ENCODE assay signal across 8 cellular contexts in the genomic region with DNA sequence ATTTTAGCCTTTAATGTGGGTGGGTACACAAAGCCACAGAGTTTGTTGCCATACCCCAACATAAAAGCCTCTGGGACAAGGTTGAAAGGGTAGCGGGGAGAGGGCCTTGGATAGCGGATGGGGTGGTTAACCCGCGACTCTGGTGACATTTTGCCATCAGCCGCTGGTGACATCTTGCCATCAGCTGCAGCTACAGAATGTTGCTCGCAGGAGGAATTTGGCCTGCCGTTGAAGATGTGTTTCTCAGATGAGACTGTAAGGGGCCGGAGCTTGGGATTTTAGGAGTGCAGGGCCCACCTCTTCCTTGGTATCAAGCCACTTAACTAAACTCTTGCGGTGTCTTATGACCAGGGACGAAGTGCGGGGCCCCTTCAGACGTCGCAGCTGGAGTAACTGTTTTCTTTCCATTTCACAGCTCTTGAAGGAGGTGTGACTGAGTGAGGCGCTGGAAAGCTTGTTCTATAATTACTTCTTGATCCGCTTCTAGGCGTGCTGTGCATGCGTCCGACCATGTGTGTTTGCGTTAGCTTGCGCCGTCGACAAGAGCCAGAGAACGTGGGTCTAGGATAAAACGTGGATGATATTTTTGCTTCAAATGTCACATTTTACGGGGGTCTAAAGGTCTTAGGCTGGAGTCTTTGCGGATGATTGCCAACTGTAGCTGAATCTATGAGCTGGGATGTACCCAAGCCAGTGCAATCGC. TPM values are rescaled to one million over a fixed set of nuclear protein-coding genes. Genes with fewer than 3 reads are reported as not detected.
A peak's percentile ranks its signal among the peaks of the same experiment; 100 is the strongest.
DNase-seq lines count a peak whose midpoint lies in the region; ATAC-seq and TF ChIP-seq lines count a peak whose summit lies in the region.

No MANE protein-coding gene starts in this region.

- ATAC-seq in natural killer cell (no peak), GM21576 (IDR thresholded peaks at IDR 0.05; ENCODE audit: unreplicated experiment) (no peak), left lobe of liver (no peak), HG02610 (IDR thresholded peaks at IDR 0.05; ENCODE audit: unreplicated experiment) (no peak)

- peak overlapping the region in 1 of 2 donors; percentile 58 for H3K9ac ChIP-seq in duodenal mucosa (ENCODE audit: low read depth in 1 of 2, low read length in 2 of 2)

- no peaks in the 10 kb centered on the region for H3K36me3 Mint-ChIP-seq in natural killer cell

- H3K36me3 ChIP-seq in BE2C (peaks cover 18% of the 10 kb centered on the region), duodenal mucosa (ENCODE audit: control insufficient read depth in 1 of 2, insufficient read depth in 2 of 2, low read length in 2 of 2) (no peaks in the 10 kb centered on the region)

- H3K27me3 Mint-ChIP-seq in natural killer cell (ENCODE audit: low read depth in 2 of 2) = peaks cover 44 to 69% of the 10 kb centered on the region in 2 donors

- DNase-seq in BE2C = no peak
- DNase-seq in Jurkat, Clone E6-1 (ENCODE audit: low read depth, low spot score) = peak; percentile 26
- DNase-seq in natural killer cell = no peak
- no peak for DNase-seq in cerebellar cortex (ENCODE audit: low spot score)
- DNase-seq in left lobe of liver (ENCODE audit: low spot score) = no peak

- H3K4me1 Mint-ChIP-seq in natural killer cell = peaks cover 10 to 20% of the 10 kb centered on the region in 2 donors

- TF ChIP-seq CTCF in BE2C (IDR thresholded peaks at IDR 0.05; ENCODE audit: low read depth, low read length) (no peak), natural killer cell (IDR thresholded peaks at IDR 0.05) (no peak)

- H3K9me3 ChIP-seq in BE2C (no peaks in the 10 kb centered on the region; the same call in 1 of the 2 replicates), duodenal mucosa (ENCODE audit: control insufficient read depth in 1 of 2, low read length in 2 of 2) (peaks cover 0 to 6% of the 10 kb centered on the region in 2 donors)

- intact Hi-C loops in natural killer cell (cut with micrococcal nuclease) = no loop called here

- H3K4me3 Mint-ChIP-seq in natural killer cell = peak overlapping the region; percentile 84

- H3K9me3 Mint-ChIP-seq in natural killer cell = no peaks in the 10 kb centered on the region

- peak overlapping the region in 1 of 2 donors; percentile 31 for H3K27ac Mint-ChIP-seq in natural killer cell

- no peak overlapping the region for H3K27ac ChIP-seq in duodenal mucosa (ENCODE audit: low read depth, low read length)

- peaks cover 18% of the 10 kb centered on the region for H3K4me1 ChIP-seq in BE2C
- H3K4me1 ChIP-seq in duodenal mucosa (ENCODE audit: control insufficient read depth in 1 of 2, insufficient read depth in 2 of 2, low read length in 2 of 2) = peaks cover 5 to 9% of the 10 kb centered on the region in 2 donors

- H3K4me3 ChIP-seq in BE2C (ENCODE audit: low read depth, low read length) (peak overlapping the region; percentile 86), duodenal mucosa (ENCODE audit: low read depth in 1 of 2, low read length in 2 of 2) (peak overlapping the region; percentile 71 to 75)
- peak overlapping the region; percentile 53 for H3K4me3 ChIP-seq in Jurkat, Clone E6-1 (ENCODE audit: low read length)

- H3K27me3 ChIP-seq in BE2C = no peaks in the 10 kb centered on the region
- peaks cover 4 to 26% of the 10 kb centered on the region in 2 donors for H3K27me3 ChIP-seq in duodenal mucosa (ENCODE audit: control insufficient read depth in 1 of 2, insufficient read depth in 2 of 2, low read length in 2 of 2)

RNA-seq across cellular contexts. Expression of a gene that starts 0.8 kb away (rescaled TPM):
- polyA plus RNA-seq in BE2C (2012; ENCODE audit: insufficient read depth, insufficient read length, low read depth) = 6.5 TPM
- polyA plus RNA-seq in Jurkat, Clone E6-1 (2012; ENCODE audit: insufficient read depth, insufficient read length) = 0.88 TPM
- total RNA-seq in natural killer cell (not detected), left lobe of liver (0.60 TPM)
